Comparison of ENCODE assay signal across 1 cellular context in the genomic region with DNA sequence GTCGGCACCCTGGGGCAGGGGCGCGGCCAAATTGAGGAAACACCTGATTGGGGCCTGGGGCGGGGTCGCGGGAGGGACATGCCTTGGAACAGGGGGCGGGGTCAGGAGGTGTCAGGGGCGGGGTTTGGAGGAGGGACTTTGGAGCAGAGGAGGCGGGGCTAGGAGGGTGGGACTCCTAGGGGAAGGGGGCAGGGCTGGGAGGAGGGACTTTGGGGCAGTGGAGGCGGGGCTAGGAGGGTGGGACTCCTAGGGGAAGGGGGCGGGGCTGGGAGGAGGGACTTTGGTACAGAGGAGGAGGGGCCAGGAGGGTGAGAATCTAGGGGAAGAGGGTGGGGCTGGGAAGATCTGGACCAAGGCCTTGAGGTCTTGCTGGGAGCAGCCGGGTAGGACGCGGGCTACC.
TF ChIP-seq lines count a peak whose summit lies in the region.

No MANE protein-coding gene starts in this region.

TF ChIP-seq in H1, 55 proteins besides CTCF, POLR2A, EP300 and RAD21:
- TF ChIP-seq TBP (IDR thresholded peaks at IDR 0.05; ENCODE audit: low read depth, low read length) (no peak), ZNF274 (IDR thresholded peaks at IDR 0.05; ENCODE audit: borderline replicate concordance, extremely low read depth, low read length) (no peak), RBBP5 (IDR thresholded peaks at IDR 0.05; ENCODE audit: borderline replicate concordance, low read depth, low read length) (no peak), BACH1 (IDR thresholded peaks at IDR 0.05; ENCODE audit: low read length) (no peak), SRF (IDR thresholded peaks at IDR 0.05; ENCODE audit: low read depth, low read length) (no peak), BCL11A (IDR thresholded peaks at IDR 0.05; ENCODE audit: low read depth in 2 of 2, low read length in 2 of 2) (no peak), POLR2AphosphoS5 (IDR thresholded peaks at IDR 0.05; ENCODE audit: low read depth, low read length) (no peak), YY1 (IDR thresholded peaks at IDR 0.05; ENCODE audit: low read depth, low read length) (no peak), SP4 (IDR thresholded peaks at IDR 0.05; ENCODE audit: low read length) (no peak), NANOG (IDR thresholded peaks at IDR 0.05; ENCODE audit: insufficient read depth, low read depth, low read length, poor library complexity, severe bottlenecking) (no peak), TEAD4 (IDR thresholded peaks at IDR 0.05; ENCODE audit: low read depth, low read length) (no peak)
- TF ChIP-seq, protein P1, sequence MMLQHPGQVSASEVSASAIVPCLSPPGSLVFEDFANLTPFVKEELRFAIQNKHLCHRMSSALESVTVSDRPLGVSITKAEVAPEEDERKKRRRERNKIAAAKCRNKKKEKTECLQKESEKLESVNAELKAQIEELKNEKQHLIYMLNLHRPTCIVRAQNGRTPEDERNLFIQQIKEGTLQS (IDR thresholded peaks at IDR 0.05; ENCODE audit: insufficient read depth, low read depth, low read length): no peak
TF ChIP-seq in H1: peak in this region for 0.
